Comparison of ENCODE assay signal across 10 cellular contexts in genomic region chr15:48176957-48177356, GRCh38. TPM values are rescaled to one million over a fixed set of nuclear protein-coding genes. Genes with fewer than 3 reads are reported as not detected.
DNase-seq lines count a peak whose midpoint lies in the region; ATAC-seq, FAIRE-seq and TF ChIP-seq lines count a peak whose summit lies in the region.
"Had no signal": no experiment of that assay in that cellular context is flagged by ENCODE, and none has a peak within 500 bp of the region (broad histone marks: within the 10 kb centered on the region; RNA-seq: fewer than 3 reads in every experiment).

No MANE protein-coding gene starts in this region.

- no peak for TF ChIP-seq POLR2A in GM12891 (IDR thresholded peaks at IDR 0.05; ENCODE audit: low read depth, low read length)

- H3K4me1 ChIP-seq in psoas muscle = no peaks in the 10 kb centered on the region

- intact Hi-C loops in psoas muscle (cut with DNase I) = no loop called here

- H3K4me3 ChIP-seq in psoas muscle = peak overlapping the region; percentile 71

- H3K4me3 Mint-ChIP-seq in effector memory CD8-positive, alpha-beta T cell = peak overlapping the region; percentile 77 to 86

- no peaks in the 10 kb centered on the region for H3K36me3 ChIP-seq in psoas muscle (ENCODE audit: insufficient read depth in 1 of 2, low read depth in 1 of 2)

- peak overlapping the region; percentile 85 to 91 for H3K27ac Mint-ChIP-seq in effector memory CD8-positive, alpha-beta T cell

- H3K4me1 Mint-ChIP-seq in effector memory CD8-positive, alpha-beta T cell (ENCODE audit: low read depth in 2 of 2) = peaks cover 8% of the 10 kb centered on the region in 2 donors

- H3K36me3 Mint-ChIP-seq in effector memory CD8-positive, alpha-beta T cell (ENCODE audit: insufficient read depth) = no peaks in the 10 kb centered on the region

- FAIRE-seq in GM12891 (lab: Jason Lieb, UNC) = peak; percentile 62

- H3K9me3 ChIP-seq in psoas muscle = no peaks in the 10 kb centered on the region

- H3K27me3 Mint-ChIP-seq in effector memory CD8-positive, alpha-beta T cell = peaks cover 16 to 18% of the 10 kb centered on the region in 2 donors

- no peak for TF ChIP-seq CTCF in psoas muscle (IDR thresholded peaks at IDR 0.05)

- ATAC-seq in HG03571 (IDR thresholded peaks at IDR 0.05; ENCODE audit: unreplicated experiment) (peak; percentile 38), psoas muscle (no peak), GM18867 (IDR thresholded peaks at IDR 0.05; ENCODE audit: unreplicated experiment) (no peak)
- no peak for ATAC-seq in effector memory CD8-positive, alpha-beta T cell (replicated peaks)
- ATAC-seq: HCT116 had no signal

- peaks cover 0 to 34% (median 8%) of the 10 kb centered on the region in 3 donors for H3K27me3 ChIP-seq in psoas muscle (ENCODE audit: insufficient read depth in 3 of 3, low read length in 2 of 3)

- peaks cover 0 to 2% of the 10 kb centered on the region in 2 donors for H3K9me3 Mint-ChIP-seq in effector memory CD8-positive, alpha-beta T cell

- DNase-seq in GM12891 (ENCODE audit: insufficient read length, low spot score) (no peak), psoas muscle (no peak), NCI-H2227 treated with DMSO at 0.1 percent for 48 hours (lab: John Stamatoyannopoulos, UW) (no peak), AG08396 (ENCODE audit: low spot score) (no peak), NCI-H510A (lab: John Stamatoyannopoulos, UW) (no peak)
- no peak for DNase-seq in effector memory CD8-positive, alpha-beta T cell
- DNase-seq: islet precursor cell had no signal

- H3K27ac ChIP-seq in psoas muscle = no peak overlapping the region

- 50 to 56% (median 52%) methylated on average over 2 of the region's 2 CpGs for WGBS in psoas muscle, 3 donors

TF ChIP-seq in GM12891, 5 proteins besides CTCF, POLR2A, EP300 and RAD21:
- TF ChIP-seq TAF1 (IDR thresholded peaks at IDR 0.05; ENCODE audit: low read depth, low read length) (no peak), PAX5 (IDR thresholded peaks at IDR 0.05; ENCODE audit: insufficient read depth, low read length, severe bottlenecking) (no peak), POU2F2 (IDR thresholded peaks at IDR 0.05; ENCODE audit: low read depth, low read length) (no peak), POLR2AphosphoS5 (IDR thresholded peaks at IDR 0.05; ENCODE audit: low read depth, low read length) (no peak), SPI1 (IDR thresholded peaks at IDR 0.05; ENCODE audit: low read depth, low read length) (no peak)

RNA-seq across cellular contexts. Expression of gene MYEF2, which starts 1.1 kb away (rescaled TPM):
- polyA plus RNA-seq in GM12891 (2012; ENCODE audit: low read depth, missing spikeins) = 17.7 TPM
- 1 to 10 TPM in 1 of 4 donors, under 1 TPM in 3; 0.50 to 1.3 (median 0.77) TPM for total RNA-seq in psoas muscle
- under 1 TPM; 0.23 to 0.62 (median 0.27) TPM for polyA plus RNA-seq in psoas muscle

RNA-seq across cellular contexts. Expression of gene CTXN2, which starts 14.5 kb away (rescaled TPM):
- polyA plus RNA-seq in GM12891 (2012; ENCODE audit: low read depth, missing spikeins) = not detected
- total RNA-seq in psoas muscle = not detected
- polyA plus RNA-seq in psoas muscle = not detected

RNA-seq across cellular contexts. Expression of gene SLC12A1, which starts 29.1 kb away (rescaled TPM):
- 0.01 TPM for polyA plus RNA-seq in GM12891 (2012; ENCODE audit: low read depth, missing spikeins)
- total RNA-seq in psoas muscle = not detected
- not detected for polyA plus RNA-seq in psoas muscle

RNA-seq across cellular contexts. Expression of gene SLC24A5, which starts 56.2 kb away (rescaled TPM):
- polyA plus RNA-seq in GM12891 (2012; ENCODE audit: low read depth, missing spikeins) = not detected
- total RNA-seq in psoas muscle = not detected
- polyA plus RNA-seq in psoas muscle = not detected
